ENCODE assay signal across 8 cellular contexts in the genomic region with DNA sequence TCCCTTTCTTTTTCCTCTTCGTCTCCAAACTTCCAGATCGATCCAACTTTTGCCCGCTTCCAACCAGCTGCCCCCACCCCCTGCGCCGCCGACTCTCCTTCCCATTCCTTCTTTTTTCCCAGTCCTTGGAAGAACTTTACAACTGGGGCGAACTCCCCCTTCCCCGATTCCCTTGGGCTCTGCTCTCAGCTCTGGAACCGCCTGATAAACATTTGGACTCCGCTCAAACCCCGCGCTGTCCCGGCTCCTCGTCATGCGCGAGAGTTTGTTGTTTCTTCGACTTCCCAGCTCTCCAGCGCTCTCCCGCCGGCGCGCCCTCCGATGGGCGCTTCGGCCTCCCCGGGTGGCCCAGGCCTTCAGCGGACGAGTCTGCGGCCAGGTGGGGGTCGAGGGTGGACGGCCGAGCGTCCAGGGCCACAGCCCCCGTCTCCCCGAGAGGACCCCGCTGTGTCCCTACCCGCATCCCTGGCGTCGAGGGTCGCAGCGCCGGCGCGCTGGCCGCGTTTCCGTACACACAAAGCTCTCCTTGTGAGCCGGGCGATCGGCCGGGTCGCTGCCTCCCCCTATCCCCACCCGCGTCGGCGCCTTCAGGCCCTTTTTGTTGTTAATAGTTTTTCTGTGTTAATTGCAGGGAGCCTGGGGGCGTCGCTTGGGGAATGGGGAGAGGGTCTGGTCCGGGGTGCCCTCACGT. TPM values are rescaled to one million over a fixed set of nuclear protein-coding genes. Genes with fewer than 3 reads are reported as not detected.
DNase-seq lines count a peak whose midpoint lies in the region; ATAC-seq and TF ChIP-seq lines count a peak whose summit lies in the region.

No MANE protein-coding gene starts in this region.

- no peak for TF ChIP-seq CTCF in HEK293 (tag by site-specific recombination; IDR thresholded peaks at IDR 0.05)

- H3K36me3 ChIP-seq in HEK293 (ENCODE audit: control insufficient read depth in 2 of 2, insufficient read depth in 1 of 2, low read length in 2 of 2) (peaks cover 18 to 27% of the 10 kb centered on the region in 2 experiments; a peak in 2 of 3 replicates), adipocyte (ENCODE audit: control insufficient read depth, insufficient read depth, low read length, severe bottlenecking) (peaks cover 28% of the 10 kb centered on the region)

- ATAC-seq in right cardiac atrium (peak; percentile 80 to 85), sciatic nerve (peak; percentile 23), HG02588 (IDR thresholded peaks at IDR 0.05; ENCODE audit: unreplicated experiment) (no peak)

- POLR2A ChIA-PET in HEK293 (lab: Yijun Ruan, JAX), result interaction anchor here (0.5 to 1.0 kb wide), 2 partner anchors 12 to 77 kb away, joined by 3 read pairs; no protein-coding TSS in a partner anchor

- in situ Hi-C loops in ACHN (cut with HindIII; ENCODE audit: low pct_ligation_motif_present, low pct_unique_long_range_greater_than_20kb, low sequenced_read_pairs), result no loop called here

- intact Hi-C loops in right cardiac atrium (cut with DNase I) (no loop called here), sciatic nerve (cut with DNase I) (no loop called here)

- WGBS in right cardiac atrium, result 2% methylated on average over 60 of the region's 60 CpGs

- DNase-seq in ACHN (peak; percentile 67), adipocyte (ENCODE audit: low read depth) (peak; percentile 77), right cardiac atrium (peak; percentile 75 to 92 (median 91)), sciatic nerve (ENCODE audit: low spot score) (peak; percentile 80), COR-L47 (lab: John Stamatoyannopoulos, UW) (no peak), 8988T (no peak)

- H3K4me3 ChIP-seq in HEK293 (ENCODE audit: low read depth, low read length) (peak overlapping the region; percentile 24), adipocyte (ENCODE audit: low read length) (peak overlapping the region; percentile 97), right cardiac atrium (ENCODE audit: low read length) (peak overlapping the region; percentile 89)

- CTCF ChIA-PET in HEK293 (lab: Yijun Ruan, JAX), result interaction anchor here (0.6 to 1.3 kb wide), 3 partner anchors 14 to 309 kb away, joined by 3 to 10 read pairs (median 4); no protein-coding TSS in a partner anchor

- peak overlapping the region; percentile 100 for H3K9ac ChIP-seq in adipocyte (ENCODE audit: low read length)

- H3K27me3 ChIP-seq in adipocyte (replicated peaks; ENCODE audit: control insufficient read depth, insufficient read depth, low read length) (no peaks in the 10 kb centered on the region), right cardiac atrium (ENCODE audit: control insufficient read depth, insufficient read depth) (no peaks in the 10 kb centered on the region)

- H3K9me3 ChIP-seq in HEK293 (ENCODE audit: control insufficient read depth, insufficient read depth, low read depth, low read length) (no peaks in the 10 kb centered on the region), adipocyte (ENCODE audit: control insufficient read depth, low read length) (no peaks in the 10 kb centered on the region), right cardiac atrium (ENCODE audit: control insufficient read depth, low read length) (no peaks in the 10 kb centered on the region)

- H3K4me1 ChIP-seq in HEK293 (ENCODE audit: control insufficient read depth, insufficient read depth, low read length) (no peaks in the 10 kb centered on the region), adipocyte (ENCODE audit: control insufficient read depth, insufficient read depth, low read length) (peaks cover 37% of the 10 kb centered on the region), right cardiac atrium (ENCODE audit: control insufficient read depth, insufficient read depth, low read length) (peaks cover 5% of the 10 kb centered on the region)

- peak overlapping the region; percentile 17; the same call in 1 of the 2 replicates for H3K27ac ChIP-seq in HEK293 (ENCODE audit: extremely low read depth, low read depth, low read length)
- peak overlapping the region; percentile 77 for H3K27ac ChIP-seq in right cardiac atrium (ENCODE audit: low read length)

TF ChIP-seq in HEK293, 187 proteins besides CTCF, POLR2A, EP300 and RAD21:
- TF ChIP-seq ZNF169 (tag by site-specific recombination; IDR thresholded peaks at IDR 0.05) (no peak), ZNF391 (tag by site-specific recombination; IDR thresholded peaks at IDR 0.05; ENCODE audit: borderline replicate concordance, low read depth) (no peak), SCRT1 (tag by site-specific recombination; IDR thresholded peaks at IDR 0.05; ENCODE audit: borderline replicate concordance) (no peak), ZNF433 (tag by site-specific recombination; IDR thresholded peaks at IDR 0.05; ENCODE audit: low read depth) (no peak), ZNF274 (IDR thresholded peaks at IDR 0.05; ENCODE audit: low read length) (no peak), ZNF274 (tag by site-specific recombination; IDR thresholded peaks at IDR 0.05; ENCODE audit: borderline replicate concordance) (no peak), ZNF561 (tag by site-specific recombination; IDR thresholded peaks at IDR 0.05; ENCODE audit: borderline replicate concordance) (no peak), SP7 (tag by site-specific recombination; IDR thresholded peaks at IDR 0.05) (no peak)

RNA-seq across cellular contexts. Expression of a gene that starts 0.8 kb away (rescaled TPM):
- total RNA-seq in right cardiac atrium (10 to 100 TPM; 45.3 to 64.1 (median 50.0) TPM), sciatic nerve (138 TPM)
- 33.3 TPM for polyA plus RNA-seq in right cardiac atrium

RNA-seq across cellular contexts. Expression of a gene that starts 7.5 kb away (rescaled TPM):
- total RNA-seq in right cardiac atrium (100 to 1,000 TPM in 1 of 4 donors, 10 to 100 TPM in 3; 86.2 to 115 (median 91.1) TPM), sciatic nerve (34.0 TPM)
- 113 TPM for polyA plus RNA-seq in right cardiac atrium

RNA-seq across cellular contexts. Expression of a gene that starts 22.0 kb away (rescaled TPM):
- 10 to 100 TPM in 1 of 4 donors, 1 to 10 TPM in 3; 5.7 to 13.6 (median 7.5) TPM for total RNA-seq in right cardiac atrium
- 3.1 TPM for polyA plus RNA-seq in right cardiac atrium
- total RNA-seq in sciatic nerve, result 9.7 TPM

RNA-seq across cellular contexts. Expression of a gene that starts 34.3 kb away (rescaled TPM):
- total RNA-seq in right cardiac atrium, result 10 to 100 TPM; 66.2 to 89.7 (median 76.5) TPM
- polyA plus RNA-seq in right cardiac atrium, result 28.7 TPM
- total RNA-seq in sciatic nerve, result 106 TPM

RNA-seq across cellular contexts. Expression of a gene that starts 45.8 kb away (rescaled TPM):
- total RNA-seq in right cardiac atrium, result under 1 TPM in 1 of 4 donors, not detected in 3; 0.25 TPM
- 0.07 TPM for polyA plus RNA-seq in right cardiac atrium
- 0.62 TPM for total RNA-seq in sciatic nerve

Comparison
In these comparisons a context has a peak if more than half of its experiments do, and no peak if none do; other contexts are left out.
1. DNase-seq: peak in ACHN (single experiment), adipocyte (single experiment), right cardiac atrium (3 of 3) and sciatic nerve (single experiment); none in COR-L47 (single experiment) and 8988T (single experiment).
2. H3K4me3 ChIP-seq: peak in every context shown above with its lines; median percentile 97 in adipocyte; 89 in right cardiac atrium; 24 in HEK293.